1 cellular context compared by ENCODE assay signal in genomic region chr16:4087990-4088577, GRCh38.
TF ChIP-seq lines count a peak whose summit lies in the region.

No MANE protein-coding gene starts in this region.

TF ChIP-seq in HepG2, 621 proteins besides CTCF, POLR2A, EP300 and RAD21 (continued from another document):
- no peak for TF ChIP-seq DMTF1 (CRISPR knock-in tag; IDR thresholded peaks at IDR 0.05)
